Comparison of ENCODE assay signal across 10 cellular contexts in genomic region chr20:58127731-58128130, GRCh38.
DNase-seq lines count a peak whose midpoint lies in the region; ATAC-seq, FAIRE-seq and TF ChIP-seq lines count a peak whose summit lies in the region.
"Had no signal": no experiment of that assay in that cellular context is flagged by ENCODE, and none has a peak within 500 bp of the region (broad histone marks: within the 10 kb centered on the region; RNA-seq: fewer than 3 reads in every experiment).

No MANE protein-coding gene starts in this region.

- 28 to 41% methylated on average over 6 of the region's 6 CpGs for WGBS in pancreas, 2 donors

- no peaks in the 10 kb centered on the region for H3K36me3 ChIP-seq in pancreas

- H3K27ac Mint-ChIP-seq in stimulated activated naive B cell treated with anti-CD40 and anti-IgM and Interleukin-4, amounts not matched to agents 10 μg/mL and 1 μg/mL and 100 μg/mL, for 72 hours = no peak overlapping the region

- peaks cover 1 to 2% of the 10 kb centered on the region in 2 donors for H3K36me3 Mint-ChIP-seq in stimulated activated naive B cell treated with anti-CD40 and anti-IgM and Interleukin-4, amounts not matched to agents 10 μg/mL and 1 μg/mL and 100 μg/mL, for 72 hours

- no peak for TF ChIP-seq POLR2A in erythroblast (IDR thresholded peaks at IDR 0.05; ENCODE audit: low read length)

- TF ChIP-seq CTCF in pancreas (IDR thresholded peaks at IDR 0.05) = no peak

- no peaks in the 10 kb centered on the region for H3K4me1 ChIP-seq in pancreas

- no peaks in the 10 kb centered on the region for H3K27me3 ChIP-seq in pancreas

- H3K4me3 Mint-ChIP-seq in stimulated activated naive B cell treated with anti-CD40 and anti-IgM and Interleukin-4, amounts not matched to agents 10 μg/mL and 1 μg/mL and 100 μg/mL, for 72 hours = no peak overlapping the region
- H3K4me3 Mint-ChIP-seq: activated T-cell treated with anti-CD3 and anti-CD28 coated beads, Interleukin-2, amount 50 U/mL, for 4 hours had no signal

- H3K27ac ChIP-seq in pancreas = no peak overlapping the region

- H3K4me1 Mint-ChIP-seq in stimulated activated naive B cell treated with anti-CD40 and anti-IgM and Interleukin-4, amounts not matched to agents 10 μg/mL and 1 μg/mL and 100 μg/mL, for 72 hours = peaks cover 0 to 1% of the 10 kb centered on the region in 2 donors

- peak in 3 of 4 donors; percentile 57 to 81 (median 63) for ATAC-seq in pancreas
- no peak for ATAC-seq in HG02938 (IDR thresholded peaks at IDR 0.05; ENCODE audit: unreplicated experiment)
- ATAC-seq in stimulated activated naive B cell treated with anti-CD40 and anti-IgM and Interleukin-4, amounts not matched to agents 10 μg/mL and 1 μg/mL and 100 μg/mL, for 72 hours (replicated peaks) = no peak

- DNase-seq in ELR (ENCODE audit: low read depth) (peak; percentile 99), NCI-H446 treated with DMSO at 0.1 percent for 48 hours (lab: John Stamatoyannopoulos, UW) (peak; percentile 10), ecto neural progenitor cell (ENCODE audit: low spot score) (peak; percentile 40), pancreas (peak in 3 of 6 donors; percentile 28 to 31 (median 31)), NCI-H1436 treated with DMSO at 0.1 percent for 48 hours (lab: John Stamatoyannopoulos, UW) (no peak), erythroblast (lab: John Stamatoyannopoulos, UW) (no peak)
- DNase-seq in stimulated activated naive B cell treated with anti-CD40 and anti-IgM and Interleukin-4, amounts not matched to agents 10 μg/mL and 1 μg/mL and 100 μg/mL, for 72 hours = no peak
- DNase-seq: activated T-cell treated with anti-CD3 and anti-CD28 coated beads, Interleukin-2, amount 50 U/mL, for 4 hours; NCI-H1436 had no signal

- H3K9me3 ChIP-seq in pancreas = no peaks in the 10 kb centered on the region

- peaks cover 53 to 62% of the 10 kb centered on the region in 2 donors for H3K27me3 Mint-ChIP-seq in stimulated activated naive B cell treated with anti-CD40 and anti-IgM and Interleukin-4, amounts not matched to agents 10 μg/mL and 1 μg/mL and 100 μg/mL, for 72 hours

- no peak for FAIRE-seq in pancreas (lab: Jason Lieb, UNC)

- H3K9me3 Mint-ChIP-seq in stimulated activated naive B cell treated with anti-CD40 and anti-IgM and Interleukin-4, amounts not matched to agents 10 μg/mL and 1 μg/mL and 100 μg/mL, for 72 hours = peaks cover 15 to 16% of the 10 kb centered on the region in 2 donors

- intact Hi-C loops in pancreas (cut with DNase I) = no loop called here

- no peak overlapping the region for H3K4me3 ChIP-seq in pancreas

Comparison
In these comparisons a context has a peak if more than half of its experiments do, and no peak if none do; other contexts are left out.
1. DNase-seq: peak in ELR (single experiment), NCI-H446 treated with DMSO at 0.1 percent for 48 hours (single experiment) and ecto neural progenitor cell (single experiment); none in NCI-H1436 treated with DMSO at 0.1 percent for 48 hours (single experiment), stimulated activated naive B cell treated with anti-CD40 and anti-IgM and Interleukin-4, amounts not matched to agents 10 μg/mL and 1 μg/mL and 100 μg/mL, for 72 hours (single experiment) and erythroblast (0 of 2).
2. ATAC-seq: peak in pancreas (3 of 4); none in HG02938 (single experiment) and stimulated activated naive B cell treated with anti-CD40 and anti-IgM and Interleukin-4, amounts not matched to agents 10 μg/mL and 1 μg/mL and 100 μg/mL, for 72 hours (0 of 2).